Comparison of ENCODE assay signal across 15 cellular contexts in the genomic region with DNA sequence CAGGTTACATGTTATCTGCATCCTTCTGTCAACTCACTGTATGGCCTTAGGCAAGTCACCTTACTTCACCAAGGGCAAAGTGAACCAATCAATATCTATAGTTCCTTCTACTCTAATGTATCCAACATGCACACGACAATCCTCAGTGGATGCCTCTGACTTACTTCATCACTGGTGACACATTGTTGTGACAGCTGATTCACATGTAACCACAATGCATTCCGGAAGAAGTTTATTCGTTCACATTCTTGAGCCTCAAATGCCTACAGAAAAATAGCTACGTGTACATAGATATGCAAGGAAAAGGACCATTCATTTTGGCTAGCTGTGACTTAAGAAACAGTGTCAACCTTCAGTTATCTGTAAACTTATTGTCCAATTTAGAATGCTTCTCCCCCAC. TPM values are rescaled to one million over a fixed set of nuclear protein-coding genes. Genes with fewer than 3 reads are reported as not detected.
A peak's percentile ranks its signal among the peaks of the same experiment; 100 is the strongest.
DNase-seq lines count a peak whose midpoint lies in the region; ATAC-seq, FAIRE-seq and TF ChIP-seq lines count a peak whose summit lies in the region.
"Had no signal": no experiment of that assay in that cellular context is flagged by ENCODE, and none has a peak within 500 bp of the region (broad histone marks: within the 10 kb centered on the region; RNA-seq: fewer than 3 reads in every experiment).

No MANE protein-coding gene starts in this region.

- H3K9me2 ChIP-seq in PC-3 (replicated peaks; ENCODE audit: low read length): no peaks in the 10 kb centered on the region

- intact Hi-C loops in PC-3 (cut with micrococcal nuclease) (no loop called here), endothelial cell of umbilical vein (cut with micrococcal nuclease) (no loop called here)

- CTCF ChIA-PET in PC-3 (lab: Charles Lee) (no interaction called here), endothelial cell of umbilical vein (lab: Charles Lee) (interaction anchor here (0.6 to 1.9 kb wide), 3 partner anchors 9 to 80 kb away, joined by 3 to 6 read pairs (median 3); no protein-coding TSS in a partner anchor)

- H3K9ac ChIP-seq in PC-3 (ENCODE audit: low read length): no peak overlapping the region
- H3K9ac ChIP-seq in endothelial cell of umbilical vein (replicated peaks; ENCODE audit: extremely low read depth, insufficient read depth, low read length): peak overlapping the region; percentile 33

- no peaks in the 10 kb centered on the region for H3K9me1 ChIP-seq in endothelial cell of umbilical vein (replicated peaks; ENCODE audit: control insufficient read depth, extremely low read depth, insufficient read depth, low read length)

- no peaks in the 10 kb centered on the region for H3K27me3 ChIP-seq in PC-3 (ENCODE audit: low read length)
- no peaks in the 10 kb centered on the region for H3K27me3 ChIP-seq in endothelial cell of umbilical vein (ENCODE audit: control insufficient read depth in 2 of 2, insufficient read depth in 2 of 2, low read length in 2 of 2)
- no peaks in the 10 kb centered on the region for H3K27me3 ChIP-seq in osteoblast (ENCODE audit: insufficient read depth, low read length)
- H3K27me3 ChIP-seq in Peyer's patch: no peaks in the 10 kb centered on the region

- ATAC-seq in PC-3: peak; percentile 85
- ATAC-seq in omental fat pad (ENCODE audit: low FRiP score): no peak
- ATAC-seq: activated CD8-positive, alpha-beta memory T cell treated with anti-CD3 and anti-CD28 coated beads, Interleukin-2, amount 10 ng/mL, durations not matched to agents 7 days and 5 days; esophagus mucosa; left colon; stimulated activated effector memory CD8-positive, alpha-beta T cell treated with anti-CD3 and anti-CD28 coated beads, Interleukin-12 subunit alpha, Interleukin-12 subunit beta, amount 100 ng/mL, for 72 hours had no signal

- POLR2A ChIA-PET in PC-3 (lab: Charles Lee; ENCODE audit: unreplicated experiment): no interaction called here
- POLR2A ChIA-PET in endothelial cell of umbilical vein (lab: Charles Lee): no interaction called here

- no peaks in the 10 kb centered on the region for H3F3A ChIP-seq in PC-3 (ENCODE audit: low read length, unreplicated experiment)

- H2AFZ ChIP-seq in PC-3 (ENCODE audit: low read length) (no peak overlapping the region), endothelial cell of umbilical vein (ENCODE audit: low read depth, low read length) (no peak overlapping the region), osteoblast (ENCODE audit: low read length) (no peak overlapping the region)

- no peak for TF ChIP-seq POLR2A in endothelial cell of umbilical vein (IDR thresholded peaks at IDR 0.05; ENCODE audit: low read depth, low read length)
- TF ChIP-seq POLR2A in Peyer's patch (IDR thresholded peaks at IDR 0.05): no peak

- peaks cover 10% of the 10 kb centered on the region for H3K4me1 ChIP-seq in PC-3 (ENCODE audit: insufficient read depth, low read length)
- peaks cover 7% of the 10 kb centered on the region for H3K4me1 ChIP-seq in endothelial cell of umbilical vein (ENCODE audit: control insufficient read depth, extremely low read depth, insufficient read depth, low read length)
- peaks cover 9% of the 10 kb centered on the region for H3K4me1 ChIP-seq in osteoblast (ENCODE audit: insufficient read depth, low read length)
- no peaks in the 10 kb centered on the region for H3K4me1 ChIP-seq in Peyer's patch

- FAIRE-seq in endothelial cell of umbilical vein (lab: Jason Lieb, UNC): peak; percentile 61

- no peak overlapping the region; the same call in 1 of the 2 replicates for H3K4me2 ChIP-seq in PC-3 (ENCODE audit: low read length)
- no peak overlapping the region for H3K4me2 ChIP-seq in endothelial cell of umbilical vein (ENCODE audit: insufficient read depth, low read length)
- H3K4me2 ChIP-seq in osteoblast (ENCODE audit: insufficient read depth, low read length): peak overlapping the region; percentile 37

- H3K9me3 ChIP-seq in PC-3 (ENCODE audit: low read length) (no peaks in the 10 kb centered on the region), endothelial cell of umbilical vein (replicated peaks; ENCODE audit: control insufficient read depth, insufficient read depth, low read length) (no peaks in the 10 kb centered on the region), osteoblast (ENCODE audit: low read depth, low read length) (no peaks in the 10 kb centered on the region), Peyer's patch (no peaks in the 10 kb centered on the region)

- no peaks in the 10 kb centered on the region for H4K20me1 ChIP-seq in PC-3 (ENCODE audit: low read length)
- H4K20me1 ChIP-seq in endothelial cell of umbilical vein (replicated peaks; ENCODE audit: control insufficient read depth, extremely low read depth, insufficient read depth, low read length): no peaks in the 10 kb centered on the region
- H4K20me1 ChIP-seq in osteoblast (ENCODE audit: insufficient read depth, low read length): no peaks in the 10 kb centered on the region

- H3K79me2 ChIP-seq in PC-3 (ENCODE audit: low read length): no peaks in the 10 kb centered on the region
- no peaks in the 10 kb centered on the region for H3K79me2 ChIP-seq in endothelial cell of umbilical vein (ENCODE audit: control insufficient read depth, insufficient read depth, low read length)
- H3K79me2 ChIP-seq in osteoblast (ENCODE audit: insufficient read depth, low read length): no peaks in the 10 kb centered on the region

- no peak for TF ChIP-seq CTCF in PC-3 (conservative IDR thresholded peaks at IDR 0.05; ENCODE audit: low read depth, low read length)
- no peak for TF ChIP-seq CTCF in endothelial cell of umbilical vein (IDR thresholded peaks at IDR 0.05; ENCODE audit: extremely low read depth in 1 of 2, insufficient read depth in 1 of 2, low read depth in 1 of 2, low read length in 2 of 2)
- no peak for TF ChIP-seq CTCF in osteoblast (IDR thresholded peaks at IDR 0.05; ENCODE audit: extremely low read depth, low read depth, low read length)
- no peak for TF ChIP-seq CTCF in omental fat pad (IDR thresholded peaks at IDR 0.05)
- TF ChIP-seq CTCF in Peyer's patch (IDR thresholded peaks at IDR 0.05): no peak

- H3K36me3 ChIP-seq in PC-3 (ENCODE audit: low read depth, low read length) (no peaks in the 10 kb centered on the region), endothelial cell of umbilical vein (ENCODE audit: control insufficient read depth in 2 of 2, extremely low read depth in 1 of 2, insufficient read depth in 2 of 2, low read length in 2 of 2) (no peaks in the 10 kb centered on the region), osteoblast (ENCODE audit: insufficient read depth, low read length) (peaks cover 4% of the 10 kb centered on the region), Peyer's patch (no peaks in the 10 kb centered on the region)

- dilution Hi-C loops in endothelial cell of umbilical vein (cut with MboI; ENCODE audit: extremely low pct_ligation_motif_present, low sequenced_read_pairs): no loop called here

- H3K27ac ChIP-seq in PC-3 (ENCODE audit: low read length) (no peak overlapping the region), endothelial cell of umbilical vein (ENCODE audit: insufficient read depth, low read depth, low read length) (peak overlapping the region; percentile 60), osteoblast (ENCODE audit: low read depth, low read length) (peak overlapping the region; percentile 69), Peyer's patch (no peak overlapping the region)

- DNase-seq in ELF-1 (ENCODE audit: low read depth, low spot score): peak; percentile 10
- peak; percentile 73 for DNase-seq in PC-3
- peak; percentile 25 for DNase-seq in endothelial cell of umbilical vein (ENCODE audit: low read depth, low spot score)
- DNase-seq in osteoblast (ENCODE audit: insufficient read length, low spot score, missing footprints): peak; percentile 91
- DNase-seq in stimulated activated CD4-positive, alpha-beta T cell treated with anti-CD3 and anti-CD28 coated beads, Interleukin-2, amount 100 ng/mL, for 48 hours: no peak
- DNase-seq in activated naive CD4-positive, alpha-beta T cell treated with anti-CD3 and anti-CD28 coated beads, Interleukin-2, amount 50 U/mL, for 16 hours: no peak
- DNase-seq in omental fat pad (ENCODE audit: low spot score): no peak
- no peak for DNase-seq in Peyer's patch
- DNase-seq: activated CD8-positive, alpha-beta memory T cell treated with anti-CD3 and anti-CD28 coated beads, Interleukin-2, amount 10 ng/mL, durations not matched to agents 7 days and 5 days; anterior cingulate cortex; DMS53; left colon; NCI-H2081 had no signal

- BruUV-seq in PC-3 (replicated peaks; lab: Mats Ljungman, UMichigan) (no TSS peak), endothelial cell of umbilical vein (replicated peaks; lab: Mats Ljungman, UMichigan) (no TSS peak)

- H3K4me3 ChIP-seq in PC-3 (ENCODE audit: low read length) (no peak overlapping the region), endothelial cell of umbilical vein (replicated peaks in 1 of 3; ENCODE audit: insufficient read depth in 1 of 3, low read depth in 1 of 3, low read length in 3 of 3) (no peak overlapping the region), osteoblast (ENCODE audit: insufficient read depth, low read length) (no peak overlapping the region), Peyer's patch (no peak overlapping the region)

TF ChIP-seq in endothelial cell of umbilical vein, 7 proteins besides CTCF, POLR2A, EP300 and RAD21 (continues in another document):
- TF ChIP-seq JUN (IDR thresholded peaks at IDR 0.05; ENCODE audit: borderline replicate concordance, insufficient read depth, insufficient read length, low read depth): peak; percentile 29
- TF ChIP-seq FOS (IDR thresholded peaks at IDR 0.05; ENCODE audit: borderline replicate concordance, insufficient read depth, low read length): peak; percentile 69
- TF ChIP-seq EZH2 (IDR thresholded peaks at IDR 0.05; ENCODE audit: borderline replicate concordance, low read depth, low read length, severe bottlenecking): no peak
- no peak for TF ChIP-seq MYC (IDR thresholded peaks at IDR 0.05; ENCODE audit: low read depth, low read length)
- TF ChIP-seq, protein P1, sequence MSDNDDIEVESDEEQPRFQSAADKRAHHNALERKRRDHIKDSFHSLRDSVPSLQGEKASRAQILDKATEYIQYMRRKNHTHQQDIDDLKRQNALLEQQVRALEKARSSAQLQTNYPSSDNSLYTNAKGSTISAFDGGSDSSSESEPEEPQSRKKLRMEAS (IDR thresholded peaks at IDR 0.05; ENCODE audit: insufficient read depth, insufficient read length): no peak
- TF ChIP-seq POLR2AphosphoS5 (IDR thresholded peaks at IDR 0.05; ENCODE audit: insufficient read depth, low read depth, low read length): peak; percentile 37

RNA-seq across cellular contexts. Expression of a gene that starts 26.3 kb away (rescaled TPM):
- total RNA-seq in PC-3 (2014; rRNA removed) (7.1 and 16.2 TPM in 2 replicates), endothelial cell of umbilical vein (20.6 and 25.6 TPM in 2 replicates), osteoblast (94.8 and 96.4 TPM in 2 replicates), omental fat pad (10 to 100 TPM; 24.9 to 43.7 (median 26.2) TPM), Peyer's patch (10 to 100 TPM; 27.7 to 61.1 (median 33.3) TPM)
- polyA plus RNA-seq in endothelial cell of umbilical vein: 16.7 and 16.8 TPM in 2 replicates
- polyA plus RNA-seq in endothelial cell of umbilical vein (2011; cell fraction: cytosol; rRNA removed): 9.0 and 9.2 TPM in 2 replicates
- 39.5 and 45.0 TPM in 2 replicates for polyA plus RNA-seq in endothelial cell of umbilical vein (2011; cell fraction: nucleus; rRNA removed)
- 10.6 and 14.0 TPM in 2 replicates for polyA plus RNA-seq in endothelial cell of umbilical vein (2012)
- polyA minus RNA-seq in endothelial cell of umbilical vein: 76.7 and 95.1 TPM in 2 replicates
- polyA minus RNA-seq in endothelial cell of umbilical vein (2011; cell fraction: cytosol; rRNA and poly(A)+ RNA removed): 17.3 TPM
- 63.8 and 96.3 TPM in 2 replicates for polyA minus RNA-seq in endothelial cell of umbilical vein (2011; cell fraction: nucleus; rRNA and poly(A)+ RNA removed)

Comparison
In these comparisons a context has a peak if more than half of its experiments do, and no peak if none do; other contexts are left out.
1. DNase-seq: peak in ELF-1 (single experiment), PC-3 (single experiment), endothelial cell of umbilical vein (single experiment) and osteoblast (single experiment); none in stimulated activated CD4-positive, alpha-beta T cell treated with anti-CD3 and anti-CD28 coated beads, Interleukin-2, amount 100 ng/mL, for 48 hours (0 of 2), activated naive CD4-positive, alpha-beta T cell treated with anti-CD3 and anti-CD28 coated beads, Interleukin-2, amount 50 U/mL, for 16 hours (single experiment), omental fat pad (single experiment) and Peyer's patch (0 of 3).
2. H3K27ac ChIP-seq: peak in endothelial cell of umbilical vein (single experiment) and osteoblast (single experiment); none in PC-3 (single experiment) and Peyer's patch (0 of 4).